Comparison of ENCODE assay signal across 9 cellular contexts in the genomic region with DNA sequence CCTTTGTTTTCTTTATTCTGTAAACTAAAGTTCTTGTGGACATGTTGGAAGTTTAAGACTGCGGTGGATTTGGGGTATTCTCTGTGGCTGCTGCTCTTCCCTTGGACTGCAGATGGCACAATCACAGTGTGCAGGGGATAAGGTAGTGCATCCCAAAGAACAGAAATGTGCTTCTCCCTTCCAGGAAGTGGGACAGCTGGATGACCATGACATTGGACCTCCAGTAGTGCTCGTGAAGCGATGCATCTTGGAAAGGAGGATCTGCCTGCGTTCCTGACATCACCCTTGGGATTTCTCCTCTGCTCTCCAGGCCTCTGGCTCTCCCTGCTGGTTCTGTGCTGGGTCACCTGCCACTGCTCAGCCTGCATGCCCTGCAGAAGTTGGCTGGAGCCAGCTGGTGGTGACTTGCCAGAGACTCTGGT.
DNase-seq lines count a peak whose midpoint lies in the region; ATAC-seq, FAIRE-seq and TF ChIP-seq lines count a peak whose summit lies in the region.
"Had no signal": no experiment of that assay in that cellular context is flagged by ENCODE, and none has a peak within 500 bp of the region (broad histone marks: within the 10 kb centered on the region; RNA-seq: fewer than 3 reads in every experiment).

No MANE protein-coding gene starts in this region.

- no peaks in the 10 kb centered on the region for H3K9me3 ChIP-seq in K562 (replicated peaks; ENCODE audit: control insufficient read depth, insufficient read depth, low read depth, low read length)
- H3K9me3 ChIP-seq in left lung = no peaks in the 10 kb centered on the region

- peak; percentile 73 for ATAC-seq in K562
- ATAC-seq in left lung = peak; percentile 63
- no peak for ATAC-seq in GM21447 (IDR thresholded peaks at IDR 0.05; ENCODE audit: unreplicated experiment)
- ATAC-seq in activated T-cell treated with anti-CD3 and anti-CD28 coated beads, Interleukin-2, amount 50 U/mL, for 72 hours (replicated peaks in 1 of 2) = no peak

- POLR2A ChIA-PET in K562 (lab: Yijun Ruan, JAX) = no interaction called here

- CTCF ChIA-PET in Calu3 (lab: Charles Lee) = interaction anchor here (0.6 to 1.6 kb wide), 2 partner anchors 215 to 1836 kb away, joined by 3 to 8 read pairs; no protein-coding TSS in a partner anchor
- CTCF ChIA-PET in K562 (lab: Yijun Ruan, JAX; ENCODE audit: low intra/inter-chr PET ratio) = no interaction called here

- peak in 1 of 2 experiments; percentile 42; a peak in 3 of 4 replicates for TF ChIP-seq RAD21 in K562 (CRISPR knock-in tag; conservative IDR thresholded peaks at IDR 0.05 in 1 of 2, IDR thresholded peaks at IDR 0.05 in 1 of 2)

- in situ Hi-C loops in K562 (cut with MboI) = no loop called here

- no peak for TF ChIP-seq EP300 in K562 (IDR thresholded peaks at IDR 0.05; ENCODE audit: low read length)

- BruUV-seq in Calu3 (replicated peaks; lab: Mats Ljungman, UMichigan) (no TSS peak), K562 (replicated peaks; lab: Mats Ljungman, UMichigan) (no TSS peak)

- H3K4me2 ChIP-seq in K562 (ENCODE audit: insufficient read depth, low read length) = no peak overlapping the region

- TF ChIP-seq CTCF in Calu3 (IDR thresholded peaks at IDR 0.05; ENCODE audit: unreplicated experiment) = peak; percentile 35
- TF ChIP-seq CTCF in K562 (IDR thresholded peaks at IDR 0.05 in 2 of 3, conservative IDR thresholded peaks at IDR 0.05 in 1 of 3; ENCODE audit: insufficient read depth in 2 of 3, low read depth in 1 of 3, low read length in 3 of 3) = peak; percentile 11 to 33 (median 26); a peak in 2 of 6 replicates
- no peak for TF ChIP-seq CTCF in left lung (IDR thresholded peaks at IDR 0.05)

- no peaks in the 10 kb centered on the region for H3K36me3 Mint-ChIP-seq in Calu3 (ENCODE audit: insufficient read depth, unreplicated experiment)
- no peaks in the 10 kb centered on the region for H3K36me3 Mint-ChIP-seq in activated T-cell treated with anti-CD3 and anti-CD28 coated beads, Interleukin-2, amount 50 U/mL, for 72 hours (ENCODE audit: insufficient read depth in 2 of 2)
- H3K36me3 Mint-ChIP-seq: IgD-negative memory B cell had no signal

- H3K27me3 ChIP-seq in K562 (ENCODE audit: control insufficient read depth in 2 of 2, insufficient read depth in 2 of 2, low read length in 2 of 2) (peaks cover 0 to 8% of the 10 kb centered on the region in 2 experiments; a peak in 1 of 5 replicates), left lung (peaks cover 0 to 11% of the 10 kb centered on the region in 2 donors)

- no peak for FAIRE-seq in K562 (lab: Jason Lieb, UNC)

- no peak for DNase-seq in Calu3
- DNase-seq in M059J (ENCODE audit: low read depth) = peak; percentile 46
- no peak for DNase-seq in K562 (ENCODE audit: extremely low read depth in 1 of 4, low spot score in 3 of 4)
- no peak for DNase-seq in left lung
- DNase-seq in hippocampal formation (lab: John Stamatoyannopoulos, UW) = no peak
- no peak for DNase-seq in cortex of kidney (lab: John Stamatoyannopoulos, UW)
- no peak for DNase-seq in activated T-cell treated with anti-CD3 and anti-CD28 coated beads, Interleukin-2, amount 50 U/mL, for 72 hours

- no peak overlapping the region for H3K27ac Mint-ChIP-seq in Calu3 (ENCODE audit: unreplicated experiment)
- no peak overlapping the region for H3K27ac Mint-ChIP-seq in activated T-cell treated with anti-CD3 and anti-CD28 coated beads, Interleukin-2, amount 50 U/mL, for 72 hours
- H3K27ac Mint-ChIP-seq: IgD-negative memory B cell had no signal

- H3K36me3 ChIP-seq in K562 (ENCODE audit: control insufficient read depth, insufficient read depth, low read length) (no peaks in the 10 kb centered on the region), left lung (no peaks in the 10 kb centered on the region)

- H4K20me1 ChIP-seq in K562 (replicated peaks; ENCODE audit: control insufficient read depth, insufficient read depth, low read length) = 0 out of 2 replicates have a peak, but pooled peaks cover 3% of the 10 kb centered on the region

- H3K79me2 ChIP-seq in K562 (ENCODE audit: control insufficient read depth, insufficient read depth, low read length) = no peaks in the 10 kb centered on the region

- TF ChIP-seq POLR2A in K562 (conservative IDR thresholded peaks at IDR 0.05) = no peak

- intact Hi-C loops in Calu3 (cut with micrococcal nuclease; ENCODE audit: unreplicated experiment) = loop anchor here (5.0 kb wide), 1 partner anchor 935 kb away; no protein-coding TSS in a partner anchor
- intact Hi-C loops in K562 (cut with micrococcal nuclease) = loop anchor here (2.0 to 5.0 kb wide), 3 partner anchors 100 to 1835 kb away; a partner anchor contains a TSS
- intact Hi-C loops in left lung (cut with DNase I) = no loop called here

- no peak overlapping the region for H3K4me3 Mint-ChIP-seq in Calu3 (ENCODE audit: low read depth, unreplicated experiment)
- H3K4me3 Mint-ChIP-seq in activated T-cell treated with anti-CD3 and anti-CD28 coated beads, Interleukin-2, amount 50 U/mL, for 72 hours = no peak overlapping the region
- H3K4me3 Mint-ChIP-seq: IgD-negative memory B cell had no signal

- H3K4me1 Mint-ChIP-seq in Calu3 (ENCODE audit: low read depth, unreplicated experiment) = no peaks in the 10 kb centered on the region
- no peaks in the 10 kb centered on the region for H3K4me1 Mint-ChIP-seq in activated T-cell treated with anti-CD3 and anti-CD28 coated beads, Interleukin-2, amount 50 U/mL, for 72 hours (ENCODE audit: low read depth)
- H3K4me1 Mint-ChIP-seq: IgD-negative memory B cell had no signal

- H3K27ac ChIP-seq in K562 (ENCODE audit: extremely low read depth, low read depth, low read length) (no peak overlapping the region), left lung (no peak overlapping the region)

- H3K9me1 ChIP-seq in K562 (ENCODE audit: control insufficient read depth, insufficient read depth, low read length) = no peaks in the 10 kb centered on the region

- H3K9ac ChIP-seq in K562 (ENCODE audit: insufficient read depth in 1 of 2, low read depth in 2 of 2, low read length in 2 of 2) = no peak overlapping the region; a peak in 1 of 4 replicates

- no peaks in the 10 kb centered on the region for H3K4me1 ChIP-seq in K562 (replicated peaks in 1 of 2; ENCODE audit: control insufficient read depth in 2 of 2, insufficient read depth in 2 of 2, low read length in 2 of 2)
- no peaks in the 10 kb centered on the region for H3K4me1 ChIP-seq in left lung

- H3K9me3 Mint-ChIP-seq in Calu3 (ENCODE audit: low read depth, unreplicated experiment) = no peaks in the 10 kb centered on the region
- H3K9me3 Mint-ChIP-seq in activated T-cell treated with anti-CD3 and anti-CD28 coated beads, Interleukin-2, amount 50 U/mL, for 72 hours = no peaks in the 10 kb centered on the region

- no peak overlapping the region for H3K4me3 ChIP-seq in K562
- H3K4me3 ChIP-seq in left lung = no peak overlapping the region

- WGBS in K562 (ENCODE audit: insufficient coverage, low coverage, missing lambda C conversion rate) = 0% methylated on average over 4 of the region's 4 CpGs

- H3K27me3 Mint-ChIP-seq in Calu3 (ENCODE audit: unreplicated experiment) = no peaks in the 10 kb centered on the region
- H3K27me3 Mint-ChIP-seq in activated T-cell treated with anti-CD3 and anti-CD28 coated beads, Interleukin-2, amount 50 U/mL, for 72 hours (ENCODE audit: low read depth) = peaks cover 34% of the 10 kb centered on the region
- H3K27me3 Mint-ChIP-seq: IgD-negative memory B cell had no signal

- no peak overlapping the region for H2AFZ ChIP-seq in K562 (ENCODE audit: low read depth, low read length)

TF ChIP-seq in K562, 482 proteins besides CTCF, POLR2A, EP300 and RAD21 (continues in another document):
- TF ChIP-seq RBBP5 (IDR thresholded peaks at IDR 0.05; ENCODE audit: borderline replicate concordance, insufficient read depth, low read length, poor library complexity, severe bottlenecking) (no peak), ETV6 (IDR thresholded peaks at IDR 0.05; ENCODE audit: borderline replicate concordance in 1 of 2, low read depth in 2 of 2, low read length in 1 of 2) (no peak), ETV6 (CRISPR knock-in tag; IDR thresholded peaks at IDR 0.05; ENCODE audit: borderline replicate concordance) (no peak), ZNF644 (tag; IDR thresholded peaks at IDR 0.05; ENCODE audit: low read depth) (no peak), NCOA4 (IDR thresholded peaks at IDR 0.05; ENCODE audit: partially characterized antibody) (no peak), DACH1 (IDR thresholded peaks at IDR 0.05; ENCODE audit: partially characterized antibody) (no peak), FOSL1 (tag; conservative IDR thresholded peaks at IDR 0.05) (no peak), SNIP1 (IDR thresholded peaks at IDR 0.05; ENCODE audit: low read depth) (no peak), RNF2 (IDR thresholded peaks at IDR 0.05) (no peak), PCBP1 (IDR thresholded peaks at IDR 0.05; ENCODE audit: low read depth, low read length, poor library complexity, severe bottlenecking) (no peak), ZNF23 (CRISPR knock-in tag; IDR thresholded peaks at IDR 0.05) (no peak)
- TF ChIP-seq, protein P1, sequence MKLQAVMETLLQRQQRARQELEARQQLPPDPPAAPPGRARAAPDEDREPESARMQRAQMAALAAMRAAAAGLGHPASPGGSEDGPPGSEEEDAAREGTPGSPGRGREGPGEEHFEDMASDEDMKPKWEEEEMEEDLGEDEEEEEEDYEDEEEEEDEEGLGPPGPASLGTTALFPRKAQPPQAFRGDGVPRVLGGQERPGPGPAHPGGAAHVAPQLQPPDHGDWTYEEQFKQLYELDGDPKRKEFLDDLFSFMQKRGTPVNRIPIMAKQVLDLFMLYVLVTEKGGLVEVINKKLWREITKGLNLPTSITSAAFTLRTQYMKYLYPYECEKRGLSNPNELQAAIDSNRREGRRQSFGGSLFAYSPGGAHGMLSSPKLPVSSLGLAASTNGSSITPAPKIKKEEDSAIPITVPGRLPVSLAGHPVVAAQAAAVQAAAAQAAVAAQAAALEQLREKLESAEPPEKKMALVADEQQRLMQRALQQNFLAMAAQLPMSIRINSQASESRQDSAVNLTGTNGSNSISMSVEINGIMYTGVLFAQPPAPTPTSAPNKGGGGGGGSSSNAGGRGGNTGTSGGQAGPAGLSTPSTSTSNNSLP (IDR thresholded peaks at IDR 0.05; ENCODE audit: borderline replicate concordance, low read depth, low read length) = no peak
- TF ChIP-seq, protein P2, sequence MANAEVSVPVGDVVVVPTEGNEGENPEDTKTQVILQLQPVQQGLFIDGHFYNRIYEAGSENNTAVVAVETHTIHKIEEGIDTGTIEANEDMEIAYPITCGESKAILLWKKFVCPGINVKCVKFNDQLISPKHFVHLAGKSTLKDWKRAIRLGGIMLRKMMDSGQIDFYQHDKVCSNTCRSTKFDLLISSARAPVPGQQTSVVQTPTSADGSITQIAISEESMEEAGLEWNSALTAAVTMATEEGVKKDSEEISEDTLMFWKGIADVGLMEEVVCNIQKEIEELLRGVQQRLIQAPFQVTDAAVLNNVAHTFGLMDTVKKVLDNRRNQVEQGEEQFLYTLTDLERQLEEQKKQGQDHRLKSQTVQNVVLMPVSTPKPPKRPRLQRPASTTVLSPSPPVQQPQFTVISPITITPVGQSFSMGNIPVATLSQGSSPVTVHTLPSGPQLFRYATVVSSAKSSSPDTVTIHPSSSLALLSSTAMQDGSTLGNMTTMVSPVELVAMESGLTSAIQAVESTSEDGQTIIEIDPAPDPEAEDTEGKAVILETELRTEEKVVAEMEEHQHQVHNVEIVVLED (CRISPR knock-in tag; IDR thresholded peaks at IDR 0.05) = no peak

Comparison
In these comparisons a context has a peak if more than half of its experiments do, and no peak if none do; other contexts are left out.
1. CTCF ChIP-seq: peak in Calu3 (single experiment) and K562 (3 of 3); none in left lung (0 of 2).
2. ATAC-seq: peak in K562 (single experiment) and left lung (single experiment); none in GM21447 (single experiment) and activated T-cell treated with anti-CD3 and anti-CD28 coated beads, Interleukin-2, amount 50 U/mL, for 72 hours (0 of 2).
3. intact Hi-C loops: an anchor here in Calu3 (5.0 kb wide) and K562 (2.0 to 5.0 kb wide); none called in left lung.